1 cellular context compared by ENCODE assay signal in the genomic region with DNA sequence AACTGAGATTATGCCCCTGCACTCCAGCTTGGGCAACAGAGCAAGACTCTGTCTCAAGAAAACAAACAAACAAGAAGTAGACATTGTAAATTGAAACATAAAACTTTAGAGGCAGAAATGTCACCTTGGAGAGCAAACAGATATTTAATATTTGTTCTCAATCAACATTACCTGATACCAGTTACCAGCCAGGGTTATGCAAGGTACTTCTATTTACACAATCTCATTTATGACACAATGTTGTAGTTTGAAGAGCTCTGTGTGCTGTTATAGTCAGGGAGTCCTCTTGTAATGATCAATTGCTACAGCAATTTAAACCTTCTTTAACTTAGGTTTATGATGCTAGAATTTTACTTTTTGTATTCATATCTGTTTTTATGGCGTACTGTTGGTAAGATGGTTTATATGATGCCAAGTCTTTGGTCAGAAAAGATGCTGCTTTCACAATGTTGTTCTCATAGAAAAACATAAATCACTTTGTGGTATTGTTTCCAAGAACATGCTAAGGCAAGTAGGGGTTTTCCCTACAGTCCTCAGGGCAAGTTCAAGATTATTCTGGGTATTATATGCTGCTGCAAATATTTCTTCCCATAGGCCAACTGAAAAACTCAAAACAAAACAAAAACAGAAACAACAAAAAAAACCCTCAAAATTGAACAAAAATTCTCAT.
TF ChIP-seq lines count a peak whose summit lies in the region.

No MANE protein-coding gene starts in this region.

TF ChIP-seq in GM23338, 12 proteins besides CTCF, POLR2A, EP300 and RAD21 (continued from another document):
- TF ChIP-seq ZNF462 (CRISPR knock-in tag; IDR thresholded peaks at IDR 0.05) (no peak), STAT1 (IDR thresholded peaks at IDR 0.05; ENCODE audit: unreplicated experiment) (no peak), NANOG (IDR thresholded peaks at IDR 0.05; ENCODE audit: borderline replicate concordance) (no peak), EZH2phosphoT487 (IDR thresholded peaks at IDR 0.05; ENCODE audit: unreplicated experiment) (no peak), EZH2 (IDR thresholded peaks at IDR 0.05; ENCODE audit: low read depth, unreplicated experiment) (no peak), POLR2AphosphoS5 (IDR thresholded peaks at IDR 0.05; ENCODE audit: low read depth) (no peak), ZNF114 (CRISPR knock-in tag; IDR thresholded peaks at IDR 0.05) (no peak), CREB1 (CRISPR knock-in tag; IDR thresholded peaks at IDR 0.05; ENCODE audit: low read depth) (no peak)
